Comparison of ENCODE assay signal across 8 cellular contexts in the genomic region with DNA sequence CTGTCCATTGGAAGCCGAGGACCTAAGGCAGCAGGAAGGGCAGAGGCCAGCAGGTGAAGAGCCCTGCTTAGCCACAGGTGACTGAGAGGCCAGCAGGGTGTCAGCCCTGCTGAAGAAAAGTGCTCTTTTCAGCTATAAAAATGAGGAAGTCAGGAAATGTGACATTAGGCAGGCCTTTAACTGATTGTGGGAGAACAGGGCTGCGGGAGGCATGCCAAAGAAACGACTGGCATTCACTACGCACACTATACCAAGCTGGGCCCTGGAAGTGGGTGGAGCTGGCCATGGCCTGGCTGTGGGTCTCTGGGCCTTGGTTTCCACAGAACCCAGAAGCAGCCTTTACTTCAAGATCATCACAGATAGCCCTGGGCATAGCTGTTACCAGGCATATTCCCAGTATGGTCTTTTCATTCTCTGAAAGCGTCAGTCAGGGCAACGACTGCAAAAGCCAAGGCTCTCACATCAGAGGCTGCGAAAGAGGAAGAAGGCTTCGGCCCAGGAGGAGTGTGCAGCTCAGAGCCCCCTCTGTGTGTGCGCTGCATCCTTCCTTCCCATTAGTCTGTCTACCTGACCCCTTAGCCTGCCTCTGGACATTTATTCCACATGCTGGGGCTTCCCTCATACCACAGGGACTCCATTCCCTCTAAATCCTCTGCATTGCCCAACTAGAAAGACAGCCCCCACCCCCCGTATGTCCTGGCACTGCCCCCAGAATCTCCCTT. TPM values are rescaled to one million over a fixed set of nuclear protein-coding genes. Genes with fewer than 3 reads are reported as not detected.
A peak's percentile ranks its signal among the peaks of the same experiment; 100 is the strongest.
DNase-seq lines count a peak whose midpoint lies in the region; TF ChIP-seq lines count a peak whose summit lies in the region.

No MANE protein-coding gene starts in this region.

- peaks cover 8% of the 10 kb centered on the region; the same call in 1 of the 2 replicates for H3K36me3 ChIP-seq in ACC112 (ENCODE audit: insufficient read depth, low read length)

- H3K27ac ChIP-seq in ACC112 (ENCODE audit: low read depth, low read length) = peak overlapping the region; percentile 99

- no peaks in the 10 kb centered on the region for H3K27me3 ChIP-seq in ACC112 (ENCODE audit: insufficient read depth, low read length)

- H2AFZ ChIP-seq in ACC112 (ENCODE audit: low read length, unreplicated experiment) = no peak overlapping the region

- peaks cover 63% of the 10 kb centered on the region for H3K79me2 ChIP-seq in ACC112 (ENCODE audit: control insufficient read depth, insufficient read depth, low read length, unreplicated experiment)

- H3K4me3 ChIP-seq in ACC112 (ENCODE audit: low read depth, low read length) = no peak overlapping the region
- H3K4me3 ChIP-seq in foreskin fibroblast (ENCODE audit: low read depth in 1 of 2, low read length in 2 of 2) = no peak overlapping the region

- TF ChIP-seq CTCF in foreskin fibroblast (IDR thresholded peaks at IDR 0.05; ENCODE audit: low read depth, low read length) = no peak

- peak; percentile 82 for DNase-seq in M059J (ENCODE audit: low read depth)
- peak; percentile 67 for DNase-seq in astrocyte of the hippocampus (ENCODE audit: low read depth, low spot score)
- DNase-seq in mucosa of gallbladder (ENCODE audit: low spot score) = peak; percentile 70
- DNase-seq in foreskin fibroblast = no peak
- DNase-seq in HuH-7 (ENCODE audit: low spot score) = no peak
- DNase-seq in SHP77 (lab: John Stamatoyannopoulos, UW) = no peak
- no peak for DNase-seq in DMS 273 (lab: John Stamatoyannopoulos, UW; ENCODE audit: unreplicated experiment)

- H3K4me1 ChIP-seq in ACC112 (ENCODE audit: control insufficient read depth, insufficient read depth, low read length, unreplicated experiment) = peaks cover 89% of the 10 kb centered on the region

RNA-seq across cellular contexts. Expression of a gene that starts 14.3 kb away (rescaled TPM):
- 218 and 274 TPM in 2 replicates for total RNA-seq in M059J (2014; rRNA removed; shearing (Covaris generic))
- 142 TPM for total RNA-seq in mucosa of gallbladder

Comparison
In these comparisons a context has a peak if more than half of its experiments do, and no peak if none do; other contexts are left out.
1. DNase-seq: peak in M059J (single experiment), astrocyte of the hippocampus (single experiment) and mucosa of gallbladder (single experiment); none in foreskin fibroblast (0 of 2), HuH-7 (single experiment), SHP77 (0 of 2) and DMS 273 (single experiment).